In genomic region chr6:110873981-110874879, GRCh38 we compare ENCODE assay signal across 8 cellular contexts. TPM values are rescaled to one million over a fixed set of nuclear protein-coding genes. Genes with fewer than 3 reads are reported as not detected.
DNase-seq lines count a peak whose midpoint lies in the region; TF ChIP-seq lines count a peak whose summit lies in the region.

AMD1 (plus strand) TSS chr6:110874785; CDS start chr6:110875106, 321 bp downstream.

- DNase-seq in ELF-1 (ENCODE audit: low read depth, low spot score) (peak; percentile 98), H7 (peak; percentile 97), M059J (ENCODE audit: low read depth) (peak; percentile 99), SHP77 (lab: John Stamatoyannopoulos, UW) (peak; percentile 93 to 97), fibroblast of pulmonary artery (ENCODE audit: low read depth) (peak; percentile 99)
- peak; percentile 90 for DNase-seq in activated effector memory CD4-positive, alpha-beta T cell treated with Interleukin-2 at 50 U/mL for 16 hours

- no peaks in the 10 kb centered on the region for H3K9me3 Mint-ChIP-seq in nephron
- no peaks in the 10 kb centered on the region for H3K9me3 Mint-ChIP-seq in stimulated activated naive CD8-positive, alpha-beta T cell treated with anti-CD3 and anti-CD28 coated beads, Interleukin-15, Interleukin-2, amounts not matched to agents 100 ng/mL and 50 ng/mL, for 24 hours

- TF ChIP-seq CTCF in fibroblast of pulmonary artery (IDR thresholded peaks at IDR 0.05; ENCODE audit: low read length, missing control alignments) (no peak), nephron (IDR thresholded peaks at IDR 0.05; ENCODE audit: unreplicated experiment in 3 of 3) (no peak)

- peaks cover 29% of the 10 kb centered on the region for H3K4me1 Mint-ChIP-seq in nephron
- H3K4me1 Mint-ChIP-seq in stimulated activated naive CD8-positive, alpha-beta T cell treated with anti-CD3 and anti-CD28 coated beads, Interleukin-15, Interleukin-2, amounts not matched to agents 100 ng/mL and 50 ng/mL, for 24 hours (ENCODE audit: low read depth): peaks cover 27% of the 10 kb centered on the region

- H3K27ac Mint-ChIP-seq in nephron: peak within 1 kb of the TSS; percentile 97 to 99 (median 99)
- H3K27ac Mint-ChIP-seq in stimulated activated naive CD8-positive, alpha-beta T cell treated with anti-CD3 and anti-CD28 coated beads, Interleukin-15, Interleukin-2, amounts not matched to agents 100 ng/mL and 50 ng/mL, for 24 hours: peak within 1 kb of the TSS; percentile 97

- no peaks in the 10 kb centered on the region for H3K27me3 ChIP-seq in H7 (ENCODE audit: control insufficient read depth, insufficient read depth, low read length)

- peak within 1 kb of the TSS; percentile 94 to 96 (median 95) for H3K4me3 Mint-ChIP-seq in nephron
- H3K4me3 Mint-ChIP-seq in stimulated activated naive CD8-positive, alpha-beta T cell treated with anti-CD3 and anti-CD28 coated beads, Interleukin-15, Interleukin-2, amounts not matched to agents 100 ng/mL and 50 ng/mL, for 24 hours: peak within 1 kb of the TSS; percentile 97

- H3K4me3 ChIP-seq in H7 (ENCODE audit: insufficient read depth, low read depth, low read length) (peak within 1 kb of the TSS; percentile 98), fibroblast of pulmonary artery (replicated peaks; ENCODE audit: low read depth, low read length) (peak within 1 kb of the TSS; percentile 91)

- H3K27me3 Mint-ChIP-seq in nephron (ENCODE audit: low read depth): no peaks in the 10 kb centered on the region
- H3K27me3 Mint-ChIP-seq in stimulated activated naive CD8-positive, alpha-beta T cell treated with anti-CD3 and anti-CD28 coated beads, Interleukin-15, Interleukin-2, amounts not matched to agents 100 ng/mL and 50 ng/mL, for 24 hours: no peaks in the 10 kb centered on the region

- H3K36me3 ChIP-seq in H7 (replicated peaks; ENCODE audit: control insufficient read depth, insufficient read depth, low read length): no peaks in the 10 kb centered on the region

- H3K36me3 Mint-ChIP-seq in nephron (ENCODE audit: low read depth): no peaks in the 10 kb centered on the region
- peaks cover 29% of the 10 kb centered on the region for H3K36me3 Mint-ChIP-seq in stimulated activated naive CD8-positive, alpha-beta T cell treated with anti-CD3 and anti-CD28 coated beads, Interleukin-15, Interleukin-2, amounts not matched to agents 100 ng/mL and 50 ng/mL, for 24 hours (ENCODE audit: low read depth)

RNA-seq across cellular contexts. Expression of gene AMD1, which starts in this region (rescaled TPM):
- 124 and 129 TPM in 2 replicates for total RNA-seq in H7 (2014; rRNA removed; shearing (Covaris generic))
- total RNA-seq in M059J (2014; rRNA removed; shearing (Covaris generic)): 95.8 and 139 TPM in 2 replicates

Comparison
In these comparisons a context has a peak if more than half of its experiments do, and no peak if none do; other contexts are left out.
1. Peak in every context shown above with its lines: DNase-seq and H3K4me3 ChIP-seq.